Comparison of ENCODE assay signal across 23 cellular contexts in genomic region chr13:95870421-95870820, GRCh38.
"Had no signal": no experiment of that assay in that cellular context is flagged by ENCODE, and none has a peak within 500 bp of the region (broad histone marks: within the 10 kb centered on the region; RNA-seq: fewer than 3 reads in every experiment).

No MANE protein-coding gene starts in this region.

- H3K27me3 ChIP-seq: ovary, right atrium auricular region, right lobe of liver, tibial nerve, uterus had no signal

- H3K27ac ChIP-seq: lower lobe of right lung, ovary, right atrium auricular region, right lobe of liver, tibial nerve, uterus had no signal

- H3K36me3 ChIP-seq: ovary, right atrium auricular region, uterus had no signal

- FAIRE-seq: keratinocyte had no signal

- DNase-seq: hippocampal formation; kidney glomerular epithelial cell; left cardiac atrium; lower lobe of right lung; mammary epithelial cell; mesenchymal stem cell; naive B cell; natural killer cell; nephron progenitor cell; ovary; right lobe of liver; stimulated activated CD4-positive, alpha-beta T cell treated with anti-CD3 and anti-CD28 coated beads, Interleukin-1b, Interleukin-23, amount 100 ng/mL, for 48 hours; stimulated activated CD4-positive, alpha-beta T cell treated with anti-CD3 and anti-CD28 coated beads, Interleukin-2, amount 100 ng/mL, for 48 hours; stimulated activated CD4-positive, alpha-beta T cell treated with anti-CD3 and anti-CD28 coated beads, Interleukin-4, amount 100 ng/mL, for 4 hours; stimulated activated CD8-positive, alpha-beta memory T cell treated with anti-CD3 and anti-CD28 coated beads, Interleukin-4, amount 100 ng/mL, for 48 hours; stimulated activated naive CD4-positive, alpha-beta T cell treated with Interleukin-2 at 50 U/mL for 16 hours; stimulated activated naive CD8-positive, alpha-beta T cell treated with anti-CD3 and anti-CD28 coated beads, Interleukin-15, amount 100 ng/mL, for 72 hours; substantia nigra; uterus had no signal

- H3K4me1 ChIP-seq: lower lobe of right lung, right atrium auricular region, right lobe of liver, tibial nerve, uterus had no signal

- H3K9me3 ChIP-seq: lower lobe of right lung, ovary, right atrium auricular region, right lobe of liver, tibial nerve, uterus had no signal

- H3K4me3 ChIP-seq: lower lobe of right lung, ovary, right atrium auricular region, right lobe of liver, smooth muscle cell, tibial nerve, uterus had no signal
